ENCODE assay signal across 1 cellular context in genomic region chr4:184833046-184833838, GRCh38.
TF ChIP-seq lines count a peak whose summit lies in the region.

No MANE protein-coding gene starts in this region.

TF ChIP-seq in GM12878, 131 proteins besides CTCF, POLR2A, EP300 and RAD21:
- TF ChIP-seq RAD51 (IDR thresholded peaks at IDR 0.05) (no peak), TCF7 (IDR thresholded peaks at IDR 0.05; ENCODE audit: borderline replicate concordance) (no peak), GATAD2B (conservative IDR thresholded peaks at IDR 0.05; ENCODE audit: low read depth) (no peak), BCLAF1 (IDR thresholded peaks at IDR 0.05) (no peak), E2F4 (IDR thresholded peaks at IDR 0.05; ENCODE audit: low read depth, low read length) (no peak)
